ENCODE assay signal across 9 cellular contexts in the genomic region with DNA sequence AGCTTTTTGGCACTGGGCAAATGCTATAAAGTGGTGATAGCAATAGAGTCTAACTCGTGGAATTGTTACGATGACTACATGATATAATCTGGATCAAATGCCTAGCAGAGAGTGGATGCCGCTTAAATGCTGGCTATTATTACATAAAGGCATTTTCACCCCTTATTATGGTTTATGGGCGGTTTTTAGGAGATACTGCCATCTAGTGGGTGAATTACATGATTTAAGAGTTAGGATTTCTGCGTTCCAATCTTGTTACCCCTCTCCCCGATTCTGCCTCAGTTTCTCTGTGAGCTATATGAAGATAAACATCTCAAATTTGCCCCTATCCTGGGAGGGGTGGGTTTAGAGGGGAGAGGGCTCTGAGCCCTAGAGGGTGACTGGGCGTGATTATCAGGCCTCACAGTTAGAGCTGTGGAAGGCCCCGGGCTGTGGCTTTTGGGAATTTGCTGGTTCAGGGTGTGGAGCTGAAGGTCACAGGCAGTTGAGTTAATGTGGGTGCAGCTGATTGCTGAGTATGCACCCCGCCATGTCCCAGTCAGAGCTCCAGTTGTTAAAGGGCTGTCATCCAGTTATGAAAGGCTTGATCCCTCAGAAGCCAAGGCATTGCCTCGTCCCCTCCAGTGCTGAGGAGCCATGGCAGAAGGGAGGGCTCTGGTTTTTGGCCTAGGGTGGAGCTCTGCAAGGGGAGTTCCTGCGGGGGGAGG. TPM values are rescaled to one million over a fixed set of nuclear protein-coding genes. Genes with fewer than 3 reads are reported as not detected.
A peak's percentile ranks its signal among the peaks of the same experiment; 100 is the strongest.
DNase-seq lines count a peak whose midpoint lies in the region; ATAC-seq and TF ChIP-seq lines count a peak whose summit lies in the region.
"Had no signal": no experiment of that assay in that cellular context is flagged by ENCODE, and none has a peak within 500 bp of the region (broad histone marks: within the 10 kb centered on the region; RNA-seq: fewer than 3 reads in every experiment).

No MANE protein-coding gene starts in this region.

- ATAC-seq in left lung = peak; percentile 48
- ATAC-seq in stimulated activated naive CD8-positive, alpha-beta T cell treated with anti-CD3 and anti-CD28 coated beads, Interleukin-15, Interleukin-2, amounts not matched to agents 100 U/mL and 50 U/mL, for 24 hours = no peak
- no peak for ATAC-seq in GM21360 (IDR thresholded peaks at IDR 0.05; ENCODE audit: unreplicated experiment)

- DNase-seq in NOMO-1 (lab: John Stamatoyannopoulos, UW; ENCODE audit: unreplicated experiment in 2 of 2) = peak; percentile 21 to 40
- DNase-seq in NOMO-1 treated with dmso at 0.1 percent for 144 hours (lab: John Stamatoyannopoulos, UW; ENCODE audit: unreplicated experiment) = no peak
- DNase-seq in NCI-H2171 treated with DMSO at 0.1 percent for 48 hours (lab: John Stamatoyannopoulos, UW) = peak; percentile 96
- no peak for DNase-seq in mammary epithelial cell
- DNase-seq in left lung = peak in 1 of 2 donors; percentile 32
- no peak for DNase-seq in stimulated activated naive CD8-positive, alpha-beta T cell treated with anti-CD3 and anti-CD28 coated beads, Interleukin-15, Interleukin-2, amounts not matched to agents 100 U/mL and 50 U/mL, for 24 hours
- DNase-seq in stimulated activated CD4-positive, alpha-beta T cell treated with anti-CD3 and anti-CD28 coated beads, Interleukin-4, amount 100 ng/mL, for 24 hours = no peak
- DNase-seq: activated T-cell treated with anti-CD3 and anti-CD28 coated beads, Interleukin-2, amount 50 U/mL, for 72 hours had no signal

- intact Hi-C loops in mammary epithelial cell (cut with micrococcal nuclease) (loop anchor here (1.0 kb wide), 1 partner anchor 84 kb away; a partner anchor contains a TSS), left lung (cut with DNase I) (no loop called here)

- H3K79me2 ChIP-seq in mammary epithelial cell (ENCODE audit: insufficient read depth, low read length) = no peaks in the 10 kb centered on the region

- WGBS in mammary epithelial cell (ENCODE audit: low coverage, missing lambda C conversion rate) = 61% methylated on average over 11 of the region's 11 CpGs

- TF ChIP-seq CTCF in mammary epithelial cell (conservative IDR thresholded peaks at IDR 0.05 in 1 of 2, IDR thresholded peaks at IDR 0.05 in 1 of 2; ENCODE audit: extremely low read depth in 1 of 2, insufficient read depth in 1 of 2, low read depth in 1 of 2, low read length in 2 of 2) (peak; percentile 45), left lung (IDR thresholded peaks at IDR 0.05) (peak; percentile 39 to 44)

- dilution Hi-C loops in mammary epithelial cell (cut with HindIII; ENCODE audit: low sequenced_read_pairs) = no loop called here

- H3K4me1 ChIP-seq in mammary epithelial cell (ENCODE audit: insufficient read depth, low read length) (no peaks in the 10 kb centered on the region), left lung (peaks cover 0 to 4% of the 10 kb centered on the region in 2 donors)

- H3K4me3 ChIP-seq in mammary epithelial cell (replicated peaks in 1 of 3; ENCODE audit: insufficient read depth in 1 of 3, low read depth in 2 of 3, low read length in 3 of 3) (no peak overlapping the region), left lung (no peak overlapping the region)

- no peak overlapping the region for H3K9ac ChIP-seq in mammary epithelial cell (ENCODE audit: insufficient read depth, low read length)

- no peaks in the 10 kb centered on the region for H4K20me1 ChIP-seq in mammary epithelial cell (ENCODE audit: insufficient read depth, low read length)

- CTCF ChIA-PET in mammary epithelial cell (lab: Charles Lee; ENCODE audit: low non-redundant PET) = interaction anchor here (0.5 kb wide), 1 partner anchor 472 kb away, joined by 3 read pairs; no protein-coding TSS in a partner anchor

- in situ Hi-C loops in mammary epithelial cell (cut with MboI; ENCODE audit: low sequenced_read_pairs in 2 of 2) = no loop called here

- no TSS peak for BruUV-seq in mammary epithelial cell (replicated peaks; lab: Mats Ljungman, UMichigan)

- H3K9me3 ChIP-seq in mammary epithelial cell (replicated peaks; ENCODE audit: insufficient read depth, low read length) = no peaks in the 10 kb centered on the region
- no peaks in the 10 kb centered on the region for H3K9me3 ChIP-seq in left lung

- no peak overlapping the region for H3K4me2 ChIP-seq in mammary epithelial cell (ENCODE audit: insufficient read depth, low read depth, low read length)

- no peaks in the 10 kb centered on the region for H3K27me3 ChIP-seq in mammary epithelial cell (ENCODE audit: insufficient read depth, low read length)
- H3K27me3 ChIP-seq in left lung = no peaks in the 10 kb centered on the region

- no peak overlapping the region for H2AFZ ChIP-seq in mammary epithelial cell (ENCODE audit: low read depth, low read length)

- H3K27ac ChIP-seq in mammary epithelial cell (ENCODE audit: insufficient read depth, low read depth, low read length) (no peak overlapping the region), left lung (no peak overlapping the region)

- H3K36me3 ChIP-seq in mammary epithelial cell (ENCODE audit: insufficient read depth, low read length) = peaks cover 13% of the 10 kb centered on the region
- peaks cover 0 to 39% of the 10 kb centered on the region in 2 donors for H3K36me3 ChIP-seq in left lung

RNA-seq across cellular contexts. Expression of a gene that starts 14.4 kb away (rescaled TPM):
- 10 to 100 TPM; 15.8 to 28.6 TPM for total RNA-seq in mammary epithelial cell
- 14.5 TPM for polyA plus RNA-seq in mammary epithelial cell
- 24.4 TPM for polyA minus RNA-seq in mammary epithelial cell
- total RNA-seq in left lung = 10 to 100 TPM; 30.3 to 45.8 TPM

RNA-seq across cellular contexts. Expression of a gene that starts 15.9 kb away (rescaled TPM):
- total RNA-seq in mammary epithelial cell (not detected), left lung (1 to 10 TPM; 1.2 to 2.3 TPM)
- polyA plus RNA-seq in mammary epithelial cell = not detected
- not detected for polyA minus RNA-seq in mammary epithelial cell

RNA-seq across cellular contexts. Expression of a gene that starts 35.6 kb away (rescaled TPM):
- total RNA-seq in mammary epithelial cell = 10 to 100 TPM; 32.1 to 38.3 TPM
- polyA plus RNA-seq in mammary epithelial cell = 16.6 TPM
- polyA minus RNA-seq in mammary epithelial cell = 23.6 TPM
- total RNA-seq in left lung = 10 to 100 TPM; 65.9 to 72.7 TPM

RNA-seq across cellular contexts. Expression of a gene that starts 44.9 kb away (rescaled TPM):
- total RNA-seq in mammary epithelial cell (10 to 100 TPM; 25.0 to 25.5 TPM), left lung (10 to 100 TPM; 34.1 to 36.5 TPM)
- 14.0 TPM for polyA plus RNA-seq in mammary epithelial cell
- polyA minus RNA-seq in mammary epithelial cell = 6.7 TPM

RNA-seq across cellular contexts. Expression of a gene that starts 52.3 kb away (rescaled TPM):
- total RNA-seq in mammary epithelial cell (10 to 100 TPM in 1 of 2 donors, 1 to 10 TPM in 1; 6.1 to 16.3 TPM), left lung (100 to 1,000 TPM; 403 to 693 TPM)
- 5.3 TPM for polyA plus RNA-seq in mammary epithelial cell
- polyA minus RNA-seq in mammary epithelial cell = 14.7 TPM

Comparison
In these comparisons a context has a peak if more than half of its experiments do, and no peak if none do; other contexts are left out.
1. DNase-seq: peak in NOMO-1 (2 of 2) and NCI-H2171 treated with DMSO at 0.1 percent for 48 hours (single experiment); none in NOMO-1 treated with dmso at 0.1 percent for 144 hours (single experiment), mammary epithelial cell (single experiment), stimulated activated naive CD8-positive, alpha-beta T cell treated with anti-CD3 and anti-CD28 coated beads, Interleukin-15, Interleukin-2, amounts not matched to agents 100 U/mL and 50 U/mL, for 24 hours (single experiment) and stimulated activated CD4-positive, alpha-beta T cell treated with anti-CD3 and anti-CD28 coated beads, Interleukin-4, amount 100 ng/mL, for 24 hours (single experiment).